ENCODE assay signal across 27 cellular contexts in the genomic region with DNA sequence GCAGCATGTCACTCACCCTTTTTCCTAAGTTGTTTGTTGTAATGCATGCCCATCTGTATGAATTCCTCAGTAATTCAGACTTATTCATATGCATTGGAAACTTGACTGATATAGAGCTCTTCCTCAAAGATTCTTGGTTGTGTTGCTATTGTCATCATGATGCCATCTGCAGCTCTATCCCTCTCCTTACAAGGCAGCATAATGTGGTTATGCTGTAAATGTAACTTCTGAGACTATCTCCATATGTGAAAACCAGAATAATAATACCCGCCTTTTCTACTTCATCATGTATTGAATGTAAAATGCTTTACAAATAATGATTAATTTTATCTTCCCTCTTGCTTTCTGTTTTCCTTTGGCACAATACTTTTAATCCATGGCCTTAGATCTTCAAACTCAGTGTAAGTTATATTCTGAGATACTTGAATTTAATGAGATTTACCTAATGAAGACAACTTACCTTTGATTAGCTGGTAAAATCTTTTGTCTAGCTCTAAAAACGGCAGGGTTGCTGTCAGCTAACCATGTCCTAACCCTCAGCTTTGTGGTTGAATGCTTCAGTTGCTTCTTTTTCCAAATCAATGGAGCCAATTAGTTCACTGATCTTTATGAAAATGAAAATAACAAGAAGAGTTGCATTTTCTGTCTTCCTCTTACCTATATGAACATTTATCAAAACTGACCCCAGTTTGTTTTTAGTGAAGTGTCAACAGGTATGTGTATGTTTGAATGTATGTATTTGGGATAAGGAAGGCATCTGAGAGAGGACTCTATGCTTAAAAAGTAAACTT.
DNase-seq lines count a peak whose midpoint lies in the region; ATAC-seq and TF ChIP-seq lines count a peak whose summit lies in the region.
"Had no signal": no experiment of that assay in that cellular context is flagged by ENCODE, and none has a peak within 500 bp of the region (broad histone marks: within the 10 kb centered on the region; RNA-seq: fewer than 3 reads in every experiment).

No MANE protein-coding gene starts in this region.

- H3K4me3 Mint-ChIP-seq in endodermal cell, result no peak overlapping the region
- H3K4me3 Mint-ChIP-seq: CD4-positive, alpha-beta memory T cell; T-helper 1 cell treated with Interleukin-12 subunit alpha and Interleukin-12 subunit beta and Interleukin-4 antibody, amounts not matched to agents 30 μg/mL and 1 μg/mL, for 36 hours had no signal

- H3K27ac ChIP-seq in caudate nucleus (ENCODE audit: low read depth, low read length) (no peak overlapping the region), endodermal cell (ENCODE audit: low read depth, low read length) (no peak overlapping the region)
- H3K27ac ChIP-seq: BLaER1 treated with 17β-estradiol and CSF1 and Interleukin-3, amounts not matched to agents 10 nM and 100 nM had no signal

- no peaks in the 10 kb centered on the region for H3K27me3 ChIP-seq in endodermal cell (ENCODE audit: control insufficient read depth, insufficient read depth, low read length, poor library complexity, severe bottlenecking)
- H3K27me3 ChIP-seq: BLaER1 treated with 17β-estradiol and CSF1 and Interleukin-3, amounts not matched to agents 10 nM and 100 nM; MG63 had no signal

- H3K27ac Mint-ChIP-seq in endodermal cell, result no peak overlapping the region
- H3K27ac Mint-ChIP-seq: CD4-positive, alpha-beta memory T cell; T-helper 1 cell treated with Interleukin-12 subunit alpha and Interleukin-12 subunit beta and Interleukin-4 antibody, amounts not matched to agents 30 μg/mL and 1 μg/mL, for 36 hours had no signal

- no peak for TF ChIP-seq CTCF in endodermal cell (conservative IDR thresholded peaks at IDR 0.05)

- H3K4me3 ChIP-seq in GM08714 (ENCODE audit: low read length), result 0 out of 2 replicates have a peak overlapping the region, but pooled peaks have one; percentile 25
- no peak overlapping the region for H3K4me3 ChIP-seq in endodermal cell (ENCODE audit: low read length)
- H3K4me3 ChIP-seq: BLaER1 treated with 17β-estradiol and CSF1 and Interleukin-3, amounts not matched to agents 10 nM and 100 nM; MG63 had no signal

- no peaks in the 10 kb centered on the region for H3K4me1 Mint-ChIP-seq in endodermal cell
- H3K4me1 Mint-ChIP-seq: CD4-positive, alpha-beta memory T cell had no signal

- no peak overlapping the region for H3K9ac ChIP-seq in endodermal cell (ENCODE audit: extremely low read depth, low read length, poor library complexity, severe bottlenecking)
- H3K9ac ChIP-seq: BLaER1 treated with 17β-estradiol and CSF1 and Interleukin-3, amounts not matched to agents 10 nM and 100 nM; SK-N-SH had no signal

- peaks cover 4% of the 10 kb centered on the region for H3K9me3 Mint-ChIP-seq in endodermal cell

- 75 to 83% methylated on average over 1 of the region's 2 CpGs for WGBS in endodermal cell (ENCODE audit: insufficient coverage in 1 of 2, insufficient read length in 1 of 2), 2 experiments

- no peaks in the 10 kb centered on the region for H3K36me3 ChIP-seq in endodermal cell (ENCODE audit: control insufficient read depth, insufficient read depth, low read length)
- H3K36me3 ChIP-seq: BLaER1 treated with 17β-estradiol and CSF1 and Interleukin-3, amounts not matched to agents 10 nM and 100 nM; MG63 had no signal

- ATAC-seq in GM18907 (IDR thresholded peaks at IDR 0.05; ENCODE audit: unreplicated experiment), result peak; percentile 61
- peak; percentile 57 for ATAC-seq in GM21447 (IDR thresholded peaks at IDR 0.05; ENCODE audit: unreplicated experiment)
- ATAC-seq in HG03460 (IDR thresholded peaks at IDR 0.05; ENCODE audit: unreplicated experiment), result peak; percentile 67
- ATAC-seq: PC-3 had no signal

- no peaks in the 10 kb centered on the region for H3K4me1 ChIP-seq in endodermal cell (ENCODE audit: control insufficient read depth, insufficient read depth, low read length)

- no peak for DNase-seq in foreskin melanocyte
- no peak for DNase-seq in caudate nucleus (lab: John Stamatoyannopoulos, UW)
- DNase-seq in NCI-H446 treated with DMSO at 0.1 percent for 48 hours (lab: John Stamatoyannopoulos, UW), result no peak
- DNase-seq in endodermal cell, result no peak
- DNase-seq: CD4-positive, alpha-beta memory T cell; COR-L47; DMS53; HCEC 1CT; KBM-7; MG63; NCI-H1105 treated with DMSO at 0.1 percent for 48 hours; NCI-H146; NCI-H1930; NCI-H2107; NCI-H446; NCI-H526; NCI-H82; NK-92 treated with Interleukin-12 subunit alpha and Interleukin-12 subunit beta, amount 100 ng/mL, for 24 hours; PC-3; SK-N-SH; SW 1271 had no signal

- peaks cover 7% of the 10 kb centered on the region for H3K9me3 ChIP-seq in endodermal cell (ENCODE audit: control insufficient read depth, low read length)
- H3K9me3 ChIP-seq: MG63, SK-N-SH had no signal

- no peaks in the 10 kb centered on the region for H3K27me3 Mint-ChIP-seq in endodermal cell (ENCODE audit: insufficient read depth)
- H3K27me3 Mint-ChIP-seq: CD4-positive, alpha-beta memory T cell had no signal

- H3K36me3 Mint-ChIP-seq in endodermal cell (ENCODE audit: low read depth), result no peaks in the 10 kb centered on the region
